ENCODE assay signal across 15 cellular contexts in genomic region chr12:69066420-69067373, GRCh38.
DNase-seq lines count a peak whose midpoint lies in the region; ATAC-seq and TF ChIP-seq lines count a peak whose summit lies in the region.
"Had no signal": no experiment of that assay in that cellular context is flagged by ENCODE, and none has a peak within 500 bp of the region (broad histone marks: within the 10 kb centered on the region; RNA-seq: fewer than 3 reads in every experiment).

No MANE protein-coding gene starts in this region.

- no peak overlapping the region for H3K4me3 ChIP-seq in kidney epithelial cell (ENCODE audit: low read depth, low read length)
- no peak overlapping the region for H3K4me3 ChIP-seq in thyroid gland (replicated peaks in 1 of 3)
- H3K4me3 ChIP-seq in brain microvascular endothelial cell (ENCODE audit: low read depth, low read length): no peak overlapping the region
- H3K4me3 ChIP-seq: body of pancreas, spleen had no signal

- H3K27me3 ChIP-seq in kidney epithelial cell (ENCODE audit: control insufficient read depth, insufficient read depth, low read length) (no peaks in the 10 kb centered on the region), thyroid gland (no peaks in the 10 kb centered on the region), brain microvascular endothelial cell (replicated peaks) (no peaks in the 10 kb centered on the region)
- H3K27me3 ChIP-seq: body of pancreas, spleen had no signal

- in situ Hi-C loops in brain microvascular endothelial cell (cut with HindIII; ENCODE audit: low pct_ligation_motif_present, low sequenced_read_pairs): loop anchor here (25.0 kb wide), 1 partner anchor 204 kb away; no protein-coding TSS in a partner anchor

- peaks cover 0 to 25% of the 10 kb centered on the region in 2 donors for H3K4me1 ChIP-seq in thyroid gland
- H3K4me1 ChIP-seq: parathyroid adenoma had no signal

- intact Hi-C loops in Right ventricle myocardium inferior (cut with DNase I): no loop called here
- intact Hi-C loops in cardiac septum (cut with DNase I): no loop called here
- intact Hi-C loops in thyroid gland (cut with DNase I): no loop called here

- H3K27ac ChIP-seq in thyroid gland: peak overlapping the region in 1 of 3 donors; percentile 14
- H3K27ac ChIP-seq in brain microvascular endothelial cell: no peak overlapping the region
- H3K27ac ChIP-seq: body of pancreas, KMS-11, parathyroid adenoma, spleen had no signal

- no peaks in the 10 kb centered on the region for H3K36me3 ChIP-seq in kidney epithelial cell (ENCODE audit: control insufficient read depth, insufficient read depth, low read length)
- H3K36me3 ChIP-seq in thyroid gland: no peaks in the 10 kb centered on the region
- H3K36me3 ChIP-seq in brain microvascular endothelial cell (replicated peaks): no peaks in the 10 kb centered on the region
- H3K36me3 ChIP-seq: spleen had no signal

- TF ChIP-seq CTCF in kidney epithelial cell (IDR thresholded peaks at IDR 0.05; ENCODE audit: insufficient read depth, low read length, poor library complexity, severe bottlenecking) (peak; percentile 35), thyroid gland (IDR thresholded peaks at IDR 0.05) (no peak), brain microvascular endothelial cell (IDR thresholded peaks at IDR 0.05; ENCODE audit: low read depth, low read length, missing control alignments) (no peak)

- DNase-seq in Right ventricle myocardium inferior (ENCODE audit: missing footprints): no peak
- DNase-seq in cardiac septum (ENCODE audit: low spot score): no peak
- DNase-seq in SHP77 (lab: John Stamatoyannopoulos, UW): peak; percentile 20
- no peak for DNase-seq in kidney epithelial cell (ENCODE audit: low read depth)
- DNase-seq in thyroid gland: peak; percentile 30 to 40
- no peak for DNase-seq in brain microvascular endothelial cell
- no peak for DNase-seq in A172 (ENCODE audit: low spot score)
- DNase-seq: activated CD4-positive, CD25-positive, alpha-beta regulatory T cell; activated naive CD4-positive, alpha-beta T cell treated with anti-CD3 and anti-CD28 coated beads, Interleukin-2, amount 10 ng/mL, durations not matched to agents 7 days and 5 days; body of pancreas; NCI-H146; spleen had no signal

- WGBS in thyroid gland, 2 donors: 58 to 70% methylated on average over 6 of the region's 6 CpGs

- no peak for TF ChIP-seq POLR2A in thyroid gland (IDR thresholded peaks at IDR 0.05)

- ATAC-seq in Right ventricle myocardium inferior (peak; percentile 83), GM21526 (IDR thresholded peaks at IDR 0.05; ENCODE audit: low FRiP score, unreplicated experiment) (no peak)
- ATAC-seq: body of pancreas had no signal

- H3K9me3 ChIP-seq in thyroid gland: no peaks in the 10 kb centered on the region
- H3K9me3 ChIP-seq: body of pancreas, spleen had no signal

Comparison
In these comparisons a context has a peak if more than half of its experiments do, and no peak if none do; other contexts are left out.
1. DNase-seq: peak in SHP77 (2 of 2) and thyroid gland (2 of 2); none in Right ventricle myocardium inferior (single experiment), cardiac septum (single experiment), kidney epithelial cell (single experiment), brain microvascular endothelial cell (single experiment) and A172 (single experiment).